ENCODE assay signal across 23 cellular contexts in the genomic region with DNA sequence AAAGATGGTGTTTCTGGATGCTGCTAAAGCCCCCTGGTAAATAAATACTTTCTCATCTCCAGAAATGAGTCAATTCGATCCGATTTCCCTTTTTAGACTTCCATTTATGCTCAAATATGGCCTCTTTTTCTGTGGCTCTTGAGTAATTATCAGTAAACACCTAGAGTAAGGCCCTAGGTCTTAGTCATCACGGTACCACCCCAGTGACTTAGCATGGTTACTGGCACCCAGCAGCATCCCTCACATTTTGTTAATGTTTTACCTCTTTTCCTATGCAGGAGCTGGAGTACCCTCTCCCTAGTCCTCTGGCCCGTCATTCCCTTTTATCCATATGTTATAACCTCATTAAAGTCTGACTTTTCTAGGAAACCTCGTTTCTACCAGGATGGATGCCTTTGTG. TPM values are rescaled to one million over a fixed set of nuclear protein-coding genes. Genes with fewer than 3 reads are reported as not detected.
DNase-seq lines count a peak whose midpoint lies in the region; ATAC-seq, FAIRE-seq and TF ChIP-seq lines count a peak whose summit lies in the region.
"Had no signal": no experiment of that assay in that cellular context is flagged by ENCODE, and none has a peak within 500 bp of the region (broad histone marks: within the 10 kb centered on the region; RNA-seq: fewer than 3 reads in every experiment).

No MANE protein-coding gene starts in this region.

- H4K20me1 ChIP-seq in GM12878 (ENCODE audit: control insufficient read depth, insufficient read depth), result no peaks in the 10 kb centered on the region
- peaks cover 2% of the 10 kb centered on the region; the same call in 1 of the 2 replicates for H4K20me1 ChIP-seq in HepG2 (ENCODE audit: insufficient read depth, low read length)
- no peaks in the 10 kb centered on the region for H4K20me1 ChIP-seq in hepatocyte (ENCODE audit: insufficient read depth, poor library complexity, severe bottlenecking)
- H4K20me1 ChIP-seq: BLaER1 treated with 17β-estradiol and CSF1 and Interleukin-3, amounts not matched to agents 10 nM and 100 nM had no signal

- no peak for TF ChIP-seq CTCF in Calu3 (IDR thresholded peaks at IDR 0.05; ENCODE audit: unreplicated experiment)
- TF ChIP-seq CTCF in GM12878 (IDR thresholded peaks at IDR 0.05 in 2 of 3, conservative IDR thresholded peaks at IDR 0.05 in 1 of 3; ENCODE audit: control insufficient read depth in 2 of 3, extremely low read depth in 1 of 3, insufficient read depth in 1 of 3, low read depth in 3 of 3, low read length in 3 of 3), result no peak
- TF ChIP-seq CTCF in HepG2 (CRISPR knock-in tag; IDR thresholded peaks at IDR 0.05), result no peak
- no peak for TF ChIP-seq CTCF in mucosa of descending colon (IDR thresholded peaks at IDR 0.05)
- no peak for TF ChIP-seq CTCF in hepatocyte (IDR thresholded peaks at IDR 0.05; ENCODE audit: poor library complexity)

- H3K4me1 ChIP-seq in GM12878 (ENCODE audit: control insufficient read depth, insufficient read depth, low read length) (no peaks in the 10 kb centered on the region), HepG2 (ENCODE audit: insufficient read depth, low read length) (peaks cover 52% of the 10 kb centered on the region), mucosa of descending colon (ENCODE audit: low read depth) (no peaks in the 10 kb centered on the region), hepatocyte (ENCODE audit: insufficient read depth) (peaks cover 11% of the 10 kb centered on the region)
- H3K4me1 ChIP-seq: A549, BE2C, HAP-1 had no signal

- peak; percentile 26 for DNase-seq in Calu3
- DNase-seq in GM12878 (ENCODE audit: low read depth, low spot score), result no peak
- DNase-seq in HepG2 (ENCODE audit: low spot score), result no peak
- no peak for DNase-seq in mucosa of descending colon
- no peak for DNase-seq in hepatocyte (ENCODE audit: low spot score)
- DNase-seq: 8988T; ACHN; AML-193; BE2C; CD4-positive, alpha-beta T cell; CD8-positive, alpha-beta memory T cell; DMS79; EL; GDM1; GOT3; HFFc6 had no signal

- whole genome bisulfite sequencing in GM12878 (ENCODE audit: insufficient coverage, insufficient replicate concordance, low lambda C conversion rate, missing lambda C conversion rate), result 13% methylated on average over 5 of the region's 5 CpGs
- 97% methylated on average over 5 of the region's 5 CpGs for WGBS in HepG2 (ENCODE audit: low lambda C conversion rate)
- 93% methylated on average over 5 of the region's 5 CpGs for WGBS in hepatocyte (ENCODE audit: low lambda C conversion rate, missing lambda C conversion rate)

- SMC1A ChIA-PET in GM12878 (lab: Charles Lee; ENCODE audit: uncharacterized antibody, unreplicated experiment), result no interaction called here

- POLR2A ChIA-PET in GM12878 (lab: Charles Lee) (no interaction called here), HepG2 (lab: Yijun Ruan, JAX) (no interaction called here)

- no TSS peak for BruUV-seq in Calu3 (replicated peaks; lab: Mats Ljungman, UMichigan)
- no TSS peak for BruUV-seq in GM12878 (replicated peaks; lab: Mats Ljungman, UMichigan)
- BruUV-seq in HepG2 (replicated peaks; lab: Mats Ljungman, UMichigan), result no TSS peak

- H3K9me3 Mint-ChIP-seq in Calu3 (ENCODE audit: low read depth, unreplicated experiment), result no peaks in the 10 kb centered on the region
- H3K9me3 Mint-ChIP-seq: CD14-positive monocyte; CD4-positive, alpha-beta T cell; CD8-positive, alpha-beta memory T cell; HFFc6 had no signal

- H3K4me3 Mint-ChIP-seq in Calu3 (ENCODE audit: low read depth, unreplicated experiment), result no peak overlapping the region
- H3K4me3 Mint-ChIP-seq: CD14-positive monocyte; CD4-positive, alpha-beta T cell; CD8-positive, alpha-beta memory T cell; HFFc6 had no signal

- peak; percentile 74 for ATAC-seq in GM12878
- no peak for ATAC-seq in HepG2
- no peak for ATAC-seq in mucosa of descending colon
- no peak for ATAC-seq in HG03097 (IDR thresholded peaks at IDR 0.05; ENCODE audit: low FRiP score, unreplicated experiment)
- ATAC-seq: A549 had no signal

- H3K36me3 ChIP-seq in GM12878 (ENCODE audit: control insufficient read depth in 2 of 2, insufficient read depth in 2 of 2, low read length in 1 of 2) (no peaks in the 10 kb centered on the region), HepG2 (replicated peaks in 1 of 2; ENCODE audit: control insufficient read depth in 1 of 2, insufficient read depth in 2 of 2, low read length in 2 of 2) (peaks cover 4 to 9% of the 10 kb centered on the region in 2 experiments; a peak in 1 of 5 replicates), mucosa of descending colon (ENCODE audit: low read depth) (no peaks in the 10 kb centered on the region), hepatocyte (replicated peaks; ENCODE audit: insufficient read depth, low read depth) (no peaks in the 10 kb centered on the region)
- H3K36me3 ChIP-seq: BE2C; BLaER1 treated with 17β-estradiol and CSF1 and Interleukin-3, amounts not matched to agents 10 nM and 100 nM; HAP-1 had no signal

- in situ Hi-C loops in GM12878 (cut with MboI), result no loop called here
- in situ Hi-C loops in HepG2 (cut with HindIII; ENCODE audit: extremely low pct_ligation_motif_present, low pct_unique_long_range_greater_than_20kb), result no loop called here

- H3K79me2 ChIP-seq in GM12878 (ENCODE audit: control insufficient read depth, insufficient read depth, low read length) (no peaks in the 10 kb centered on the region), HepG2 (ENCODE audit: insufficient read depth, low read length) (peaks cover 77% of the 10 kb centered on the region), hepatocyte (no peaks in the 10 kb centered on the region)

- intact Hi-C loops in Calu3 (cut with micrococcal nuclease; ENCODE audit: unreplicated experiment) (no loop called here), GM12878 (cut with micrococcal nuclease; ENCODE audit: unreplicated experiment) (loop anchor here (1.0 kb wide), 1 partner anchor 30 kb away; no protein-coding TSS in a partner anchor), HepG2 (cut with micrococcal nuclease; ENCODE audit: unreplicated experiment) (no loop called here), mucosa of descending colon (cut with DNase I, micrococcal nuclease) (no loop called here)

- H3K27ac ChIP-seq in GM12878 (ENCODE audit: control insufficient read depth, insufficient read depth) (no peak overlapping the region), HepG2 (ENCODE audit: extremely low read length, insufficient read depth, low read length) (no peak overlapping the region), hepatocyte (no peak overlapping the region)
- H3K27ac ChIP-seq: A549; BLaER1 treated with 17β-estradiol and CSF1 and Interleukin-3, amounts not matched to agents 10 nM and 100 nM had no signal

- H3K9me2 ChIP-seq in hepatocyte (replicated peaks; ENCODE audit: insufficient read depth), result no peaks in the 10 kb centered on the region

- TF ChIP-seq RAD21 in GM12878 (IDR thresholded peaks at IDR 0.05; ENCODE audit: insufficient read depth, low read depth, low read length) (no peak), HepG2 (CRISPR knock-in tag; IDR thresholded peaks at IDR 0.05) (no peak)

- TF ChIP-seq POLR2A in GM12878 (IDR thresholded peaks at IDR 0.05; ENCODE audit: low read depth, low read length) (no peak), HepG2 (IDR thresholded peaks at IDR 0.05; ENCODE audit: insufficient read depth in 1 of 2, low read depth in 2 of 2, low read length in 2 of 2) (no peak)

- TF ChIP-seq EP300 in GM12878 (IDR thresholded peaks at IDR 0.05; ENCODE audit: borderline replicate concordance in 1 of 2, control insufficient read depth in 1 of 2, low read depth in 2 of 2, low read length in 2 of 2), result no peak
- TF ChIP-seq EP300 in HepG2 (IDR thresholded peaks at IDR 0.05; ENCODE audit: low read depth in 2 of 2, low read length in 2 of 2), result no peak
- TF ChIP-seq EP300 in HepG2 (CRISPR knock-in tag; IDR thresholded peaks at IDR 0.05; ENCODE audit: borderline replicate concordance), result no peak

- H3K27me3 ChIP-seq in GM12878 (replicated peaks in 1 of 2; ENCODE audit: control insufficient read depth in 2 of 2, insufficient read depth in 2 of 2, low read length in 1 of 2) (no peaks in the 10 kb centered on the region), HepG2 (ENCODE audit: control insufficient read depth in 1 of 2, insufficient read depth in 2 of 2, low read length in 2 of 2) (no peaks in the 10 kb centered on the region), hepatocyte (no peaks in the 10 kb centered on the region)
- H3K27me3 ChIP-seq: BE2C; BLaER1 treated with 17β-estradiol and CSF1 and Interleukin-3, amounts not matched to agents 10 nM and 100 nM had no signal

- H3K4me2 ChIP-seq in GM12878 (ENCODE audit: control insufficient read depth, insufficient read depth) (no peak overlapping the region), HepG2 (ENCODE audit: low read depth, low read length) (no peak overlapping the region), hepatocyte (no peak overlapping the region)
- H3K4me2 ChIP-seq: A549; BLaER1 treated with 17β-estradiol and CSF1 and Interleukin-3, amounts not matched to agents 10 nM and 100 nM had no signal

- FAIRE-seq in GM12878 (lab: Jason Lieb, UNC) (no peak), HepG2 (lab: Jason Lieb, UNC) (no peak)
- FAIRE-seq: A549, GM12892, H54 had no signal

- H3K9me3 ChIP-seq in GM12878 (replicated peaks; ENCODE audit: control insufficient read depth, insufficient read depth, low read length) (no peaks in the 10 kb centered on the region), HepG2 (ENCODE audit: low read length) (no peaks in the 10 kb centered on the region), mucosa of descending colon (no peaks in the 10 kb centered on the region), hepatocyte (ENCODE audit: low read depth) (no peaks in the 10 kb centered on the region)
- H3K9me3 ChIP-seq: A549; BE2C; BLaER1 treated with 17β-estradiol and CSF1 and Interleukin-3, amounts not matched to agents 10 nM and 100 nM; HAP-1 had no signal

- CTCF ChIA-PET in Calu3 (lab: Charles Lee) (no interaction called here), GM12878 (lab: Yijun Ruan, JAX) (no interaction called here), HepG2 (lab: Yijun Ruan, JAX; ENCODE audit: low intra/inter-chr PET ratio, low total read pairs) (no interaction called here)

- H3K4me3 ChIP-seq in GM12878 (no peak overlapping the region), HepG2 (replicated peaks in 1 of 3; ENCODE audit: insufficient read depth in 1 of 3, low read depth in 2 of 3, low read length in 3 of 3) (no peak overlapping the region), mucosa of descending colon (no peak overlapping the region), hepatocyte (no peak overlapping the region)
- H3K4me3 ChIP-seq: A549; BLaER1 treated with 17β-estradiol and CSF1 and Interleukin-3, amounts not matched to agents 10 nM and 100 nM; HAP-1 had no signal

- H3K27ac Mint-ChIP-seq in Calu3 (ENCODE audit: unreplicated experiment), result no peak overlapping the region
- H3K27ac Mint-ChIP-seq: CD4-positive, alpha-beta T cell; CD8-positive, alpha-beta memory T cell; HFFc6 had no signal

- H3K4me1 Mint-ChIP-seq in Calu3 (ENCODE audit: low read depth, unreplicated experiment), result peaks cover 13% of the 10 kb centered on the region

- H2AFZ ChIP-seq in GM12878 (ENCODE audit: control insufficient read depth, low read depth, low read length), result no peak overlapping the region
- H2AFZ ChIP-seq in HepG2 (ENCODE audit: low read length), result no peak overlapping the region
- H2AFZ ChIP-seq in hepatocyte, result no peak overlapping the region

- no peaks in the 10 kb centered on the region for H3K36me3 Mint-ChIP-seq in Calu3 (ENCODE audit: insufficient read depth, unreplicated experiment)

- H3K9ac ChIP-seq in GM12878 (ENCODE audit: control insufficient read depth, insufficient read depth, low read length) (no peak overlapping the region), HepG2 (ENCODE audit: insufficient read depth, low read depth, low read length) (no peak overlapping the region)
- H3K9ac ChIP-seq: BLaER1 treated with 17β-estradiol and CSF1 and Interleukin-3, amounts not matched to agents 10 nM and 100 nM had no signal

- RAD21 ChIA-PET in GM12878 (lab: Charles Lee; ENCODE audit: unreplicated experiment), result no interaction called here

- H3K27me3 Mint-ChIP-seq in Calu3 (ENCODE audit: unreplicated experiment), result no peaks in the 10 kb centered on the region
- H3K27me3 Mint-ChIP-seq: CD4-positive, alpha-beta T cell; CD8-positive, alpha-beta memory T cell had no signal

RNA-seq across cellular contexts. Expression of a gene that starts 19.5 kb away (rescaled TPM):
- total RNA-seq in Calu3 (2022) (9.7 and 12.4 TPM in 2 replicates), GM12878 (2014; rRNA removed) (0.17 and 0.33 TPM in 2 replicates), GM12878 (2014; rRNA removed; fragmentation: Illumina TruSeq; extraction: Trizol) (0.58 and 0.60 TPM in 2 replicates), GM12878 (2021) (0.27 and 0.33 TPM in 2 replicates), HepG2 (2016; rRNA removed; fragmentation: Illumina TruSeq; extraction: Trizol) (23.5 and 28.6 TPM in 2 replicates), mucosa of descending colon (10 to 100 TPM; 18.7 to 41.5 (median 27.6) TPM), hepatocyte (8.7 and 20.7 TPM in 2 replicates)
- total RNA-seq in GM12878 (2013; cell fraction: nucleolus; rRNA removed), result not detected in 2 replicates
- polyA plus RNA-seq in GM12878 (2011; ENCODE audit: low read depth), result not detected
- polyA plus RNA-seq in GM12878 (2011; rRNA removed) (3.8 and 4.2 TPM in 2 replicates), GM12878 (2014; fragmentation: Illumina TruSeq; extraction: Trizol) (0.24 and 0.93 TPM in 2 replicates), GM12878 (2014; fragmentation: Nextera tagmentation; extraction: Ambion mirVana) (under 1 TPM in 1 of 2 experiments, not detected in 1; 0.11 TPM), GM12878 (2014; rRNA removed) (0.30 and 0.85 TPM in 2 replicates), GM12878 (2016; fragmentation: Nextera tagmentation; extraction: Ambion mirVana) (under 1 TPM in 1 of 2 experiments, not detected in 1; 0.42 TPM), HepG2 (2011; rRNA removed) (21.7 and 30.5 TPM in 2 replicates), hepatocyte (12.3 and 13.7 TPM in 2 replicates)
- polyA plus RNA-seq in GM12878 (2011; cell fraction: cytosol; rRNA removed), result 1.0 and 1.8 TPM in 2 replicates
- 1.6 and 1.9 TPM in 2 replicates for polyA plus RNA-seq in GM12878 (2011; cell fraction: nucleus; rRNA removed)
- not detected in 2 replicates for polyA plus RNA-seq in GM12878 (2012)
- 4.4 and 5.4 TPM in 2 replicates for polyA minus RNA-seq in GM12878 (2011; rRNA and poly(A)+ RNA removed)
- polyA minus RNA-seq in GM12878 (2011; cell fraction: cytosol; rRNA and poly(A)+ RNA removed), result 0.67 and 1.5 TPM in 2 replicates
- polyA minus RNA-seq in GM12878 (2011; cell fraction: nucleus; rRNA and poly(A)+ RNA removed), result 1.6 and 2.9 TPM in 2 replicates
- total RNA-seq in HepG2 (2016; cell fraction: cytosol; rRNA removed; fragmentation: Illumina TruSeq; extraction: Trizol; ENCODE audit: low read depth), result 15.0 and 15.4 TPM in 2 replicates
- total RNA-seq in HepG2 (2016; cell fraction: insoluble cytoplasmic fraction; rRNA removed; fragmentation: Illumina TruSeq; extraction: Trizol), result 22.0 and 23.2 TPM in 2 replicates
- 19.9 and 22.8 TPM in 2 replicates for total RNA-seq in HepG2 (2016; cell fraction: membrane; rRNA removed; fragmentation: Illumina TruSeq; extraction: Trizol)
- 29.6 and 33.8 TPM in 2 replicates for total RNA-seq in HepG2 (2016; cell fraction: nucleus; rRNA removed; fragmentation: Illumina TruSeq; extraction: Trizol)
- polyA plus RNA-seq in HepG2 (2011; cell fraction: cytosol; rRNA removed), result 15.7 and 19.8 TPM in 2 replicates
- 16.7 and 17.0 TPM in 2 replicates for polyA plus RNA-seq in HepG2 (2011; cell fraction: nucleus; rRNA removed)
- 22.4 and 41.2 TPM in 2 replicates for polyA plus RNA-seq in HepG2 (2012)
- polyA plus RNA-seq in HepG2 (2016; cell fraction: cytosol; fragmentation: Illumina TruSeq; extraction: Trizol; ENCODE audit: low read depth), result 10.8 and 11.3 TPM in 2 replicates
- polyA plus RNA-seq in HepG2 (2016; cell fraction: insoluble cytoplasmic fraction; fragmentation: Illumina TruSeq; extraction: Trizol; ENCODE audit: low read depth), result 23.9 and 24.0 TPM in 2 replicates
- polyA plus RNA-seq in HepG2 (2016; cell fraction: membrane; fragmentation: Illumina TruSeq; extraction: Trizol; ENCODE audit: low read depth), result 15.8 and 19.6 TPM in 2 replicates
- 21.1 and 21.8 TPM in 2 replicates for polyA plus RNA-seq in HepG2 (2016; cell fraction: nucleus; fragmentation: Illumina TruSeq; extraction: Trizol; ENCODE audit: insufficient read depth, low read depth)
- 9.7 and 45.6 TPM in 2 replicates for polyA minus RNA-seq in HepG2 (2011; rRNA and poly(A)+ RNA removed; ENCODE audit: low replicate concordance)
- 20.1 and 25.7 TPM in 2 replicates for polyA minus RNA-seq in HepG2 (2011; cell fraction: cytosol; rRNA and poly(A)+ RNA removed)
- 96.8 and 105 TPM in 2 replicates for polyA minus RNA-seq in HepG2 (2011; cell fraction: nucleus; rRNA and poly(A)+ RNA removed)
- total RNA-seq: HFFc6 had no signal
